ENCODE assay signal across 10 cellular contexts in the genomic region with DNA sequence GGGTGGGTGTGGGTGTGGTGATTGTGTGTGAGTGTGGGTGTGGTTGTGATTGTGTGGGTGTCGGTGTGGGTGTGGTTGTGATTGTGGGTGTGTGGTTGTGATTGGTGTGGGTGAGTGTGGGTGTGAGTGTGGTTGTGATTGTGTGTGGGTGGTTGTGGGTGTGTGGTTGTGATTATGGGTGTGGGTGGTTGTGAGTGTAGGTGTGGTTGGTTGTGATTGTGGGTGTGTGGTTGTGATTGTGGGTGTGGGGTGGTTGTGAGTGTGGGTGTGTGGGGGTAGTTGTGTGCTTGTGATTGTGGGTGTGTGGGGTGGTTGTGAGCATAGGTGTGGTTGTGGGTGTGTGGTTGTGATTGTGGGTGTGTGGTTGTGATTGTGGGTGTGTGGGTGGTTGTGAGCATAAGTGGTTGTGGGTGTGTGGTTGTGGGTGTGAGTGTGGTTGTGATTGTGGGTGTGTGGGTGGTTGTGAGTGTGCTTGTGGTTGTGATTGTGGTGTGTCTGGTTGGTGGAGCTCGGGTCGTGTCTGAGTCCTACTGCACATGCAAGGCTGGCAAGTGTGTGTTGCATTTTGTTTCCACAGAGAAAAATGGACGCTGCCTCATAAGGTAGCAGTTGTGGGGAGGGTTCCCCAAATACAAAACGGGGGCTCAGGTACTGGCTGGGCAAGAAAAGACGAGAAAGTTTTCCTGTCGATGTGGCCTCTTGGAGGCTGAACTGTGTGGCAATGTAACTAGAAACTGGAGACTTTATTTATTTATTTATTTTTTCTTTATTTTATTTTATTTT.
DNase-seq lines count a peak whose midpoint lies in the region; ATAC-seq and TF ChIP-seq lines count a peak whose summit lies in the region.
"Had no signal": no experiment of that assay in that cellular context is flagged by ENCODE, and none has a peak within 500 bp of the region (broad histone marks: within the 10 kb centered on the region; RNA-seq: fewer than 3 reads in every experiment).

No MANE protein-coding gene starts in this region.

- no peak overlapping the region for H3K4me3 Mint-ChIP-seq in WTC11

- no peaks in the 10 kb centered on the region; the same call in 1 of the 2 replicates for H3K27me3 Mint-ChIP-seq in WTC11 (ENCODE audit: low read depth)

- no peak for ATAC-seq in WTC11
- no peak for ATAC-seq in GM21825 (IDR thresholded peaks at IDR 0.05; ENCODE audit: unreplicated experiment)
- ATAC-seq: Right ventricle myocardium inferior had no signal

- H3K4me1 Mint-ChIP-seq in WTC11: 0 out of 2 replicates have a peak, but pooled peaks cover 4% of the 10 kb centered on the region

- TF ChIP-seq CTCF in WTC11 (IDR thresholded peaks at IDR 0.05) (no peak), fibroblast of pulmonary artery (IDR thresholded peaks at IDR 0.05; ENCODE audit: low read length, missing control alignments) (no peak)

- peak overlapping the region; percentile 72; the same call in 1 of the 2 replicates for H3K27ac Mint-ChIP-seq in WTC11

- peaks cover 9% of the 10 kb centered on the region for H3K9me3 Mint-ChIP-seq in WTC11

- H3K36me3 Mint-ChIP-seq in WTC11: peaks cover 11% of the 10 kb centered on the region

- H3K4me3 ChIP-seq in fibroblast of pulmonary artery (replicated peaks; ENCODE audit: low read depth, low read length): no peak overlapping the region
- H3K4me3 ChIP-seq: thoracic aorta had no signal

- DNase-seq in stimulated activated CD4-positive, alpha-beta T cell treated with anti-CD3 and anti-CD28 coated beads, Interleukin-1b, Interleukin-23, amount 100 ng/mL, for 48 hours: peak; percentile 6
- DNase-seq in stimulated activated CD4-positive, alpha-beta T cell treated with anti-CD3 and anti-CD28 coated beads, Interleukin-4, amount 100 ng/mL, for 4 hours: no peak
- DNase-seq in WTC11 (ENCODE audit: low spot score): no peak
- DNase-seq in fibroblast of pulmonary artery (ENCODE audit: low read depth): peak; percentile 42
- no peak for DNase-seq in NCI-H345 (lab: John Stamatoyannopoulos, UW)
- DNase-seq in OCI-M2 (lab: John Stamatoyannopoulos, UW; ENCODE audit: unreplicated experiment): no peak
- no peak for DNase-seq in NCI-H1417 treated with DMSO at 0.1 percent for 48 hours (lab: John Stamatoyannopoulos, UW)

- CTCF ChIA-PET in WTC11 (lab: Charles Lee): no interaction called here

- POLR2A ChIA-PET in WTC11 (lab: Charles Lee): no interaction called here

TF ChIP-seq in WTC11, 78 proteins besides CTCF, POLR2A, EP300 and RAD21:
- TF ChIP-seq E2F5 (CRISPR knock-in tag; IDR thresholded peaks at IDR 0.05): no peak
- TF ChIP-seq, protein P1, sequence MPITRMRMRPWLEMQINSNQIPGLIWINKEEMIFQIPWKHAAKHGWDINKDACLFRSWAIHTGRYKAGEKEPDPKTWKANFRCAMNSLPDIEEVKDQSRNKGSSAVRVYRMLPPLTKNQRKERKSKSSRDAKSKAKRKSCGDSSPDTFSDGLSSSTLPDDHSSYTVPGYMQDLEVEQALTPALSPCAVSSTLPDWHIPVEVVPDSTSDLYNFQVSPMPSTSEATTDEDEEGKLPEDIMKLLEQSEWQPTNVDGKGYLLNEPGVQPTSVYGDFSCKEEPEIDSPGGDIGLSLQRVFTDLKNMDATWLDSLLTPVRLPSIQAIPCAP (CRISPR knock-in tag; IDR thresholded peaks at IDR 0.05): no peak
- no peak for TF ChIP-seq CREM (CRISPR knock-in tag; IDR thresholded peaks at IDR 0.05)
- TF ChIP-seq, protein P2, sequence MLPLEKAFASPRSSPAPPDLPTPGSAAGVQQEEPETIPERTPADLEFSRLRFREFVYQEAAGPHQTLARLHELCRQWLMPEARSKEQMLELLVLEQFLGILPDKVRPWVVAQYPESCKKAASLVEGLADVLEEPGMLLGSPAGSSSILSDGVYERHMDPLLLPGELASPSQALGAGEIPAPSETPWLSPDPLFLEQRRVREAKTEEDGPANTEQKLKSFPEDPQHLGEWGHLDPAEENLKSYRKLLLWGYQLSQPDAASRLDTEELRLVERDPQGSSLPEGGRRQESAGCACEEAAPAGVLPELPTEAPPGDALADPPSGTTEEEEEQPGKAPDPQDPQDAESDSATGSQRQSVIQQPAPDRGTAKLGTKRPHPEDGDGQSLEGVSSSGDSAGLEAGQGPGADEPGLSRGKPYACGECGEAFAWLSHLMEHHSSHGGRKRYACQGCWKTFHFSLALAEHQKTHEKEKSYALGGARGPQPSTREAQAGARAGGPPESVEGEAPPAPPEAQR (CRISPR knock-in tag; IDR thresholded peaks at IDR 0.05): no peak

Comparison
In these comparisons a context has a peak if more than half of its experiments do, and no peak if none do; other contexts are left out.
1. DNase-seq: peak in stimulated activated CD4-positive, alpha-beta T cell treated with anti-CD3 and anti-CD28 coated beads, Interleukin-1b, Interleukin-23, amount 100 ng/mL, for 48 hours (single experiment) and fibroblast of pulmonary artery (single experiment); none in stimulated activated CD4-positive, alpha-beta T cell treated with anti-CD3 and anti-CD28 coated beads, Interleukin-4, amount 100 ng/mL, for 4 hours (0 of 2), WTC11 (single experiment), NCI-H345 (single experiment), OCI-M2 (single experiment) and NCI-H1417 treated with DMSO at 0.1 percent for 48 hours (single experiment).